8 cellular contexts compared by ENCODE assay signal in the genomic region with DNA sequence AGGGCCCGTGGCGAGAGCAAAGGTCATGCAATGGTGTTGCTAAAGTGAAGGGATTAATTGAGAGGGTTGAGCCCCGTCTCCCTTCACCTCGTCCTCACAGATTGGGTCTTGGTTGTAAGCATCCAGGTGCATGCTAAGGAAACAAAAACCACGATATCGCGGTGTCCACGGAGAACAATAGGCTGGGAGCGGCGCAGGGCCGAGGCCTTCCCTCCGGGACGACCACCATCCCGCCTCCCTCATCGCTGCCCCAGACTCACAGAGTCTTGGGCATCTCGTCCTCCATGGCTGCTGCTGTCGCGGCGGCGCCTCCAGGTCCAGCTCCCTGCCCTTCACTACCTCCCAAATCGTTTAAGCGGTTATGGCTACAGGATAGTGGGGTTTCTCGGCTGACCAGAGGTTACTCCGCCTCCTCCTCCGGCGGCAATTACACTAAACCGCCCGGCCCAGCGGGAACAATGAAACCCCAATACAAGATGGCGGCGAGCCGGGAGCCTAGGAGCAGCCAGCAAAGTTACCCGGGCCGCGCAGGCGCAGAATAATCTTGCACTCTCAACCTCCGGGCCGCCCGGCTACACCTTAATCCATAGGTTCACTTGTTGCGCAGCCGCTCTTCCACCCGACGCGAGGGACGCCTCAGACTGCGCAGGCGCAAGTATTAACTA. TPM values are rescaled to one million over a fixed set of nuclear protein-coding genes. Genes with fewer than 3 reads are reported as not detected.
DNase-seq lines count a peak whose midpoint lies in the region; ATAC-seq and TF ChIP-seq lines count a peak whose summit lies in the region.

A gene with protein sequence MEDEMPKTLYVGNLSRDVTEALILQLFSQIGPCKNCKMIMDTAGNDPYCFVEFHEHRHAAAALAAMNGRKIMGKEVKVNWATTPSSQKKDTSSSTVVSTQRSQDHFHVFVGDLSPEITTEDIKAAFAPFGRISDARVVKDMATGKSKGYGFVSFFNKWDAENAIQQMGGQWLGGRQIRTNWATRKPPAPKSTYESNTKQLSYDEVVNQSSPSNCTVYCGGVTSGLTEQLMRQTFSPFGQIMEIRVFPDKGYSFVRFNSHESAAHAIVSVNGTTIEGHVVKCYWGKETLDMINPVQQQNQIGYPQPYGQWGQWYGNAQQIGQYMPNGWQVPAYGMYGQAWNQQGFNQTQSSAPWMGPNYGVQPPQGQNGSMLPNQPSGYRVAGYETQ (minus strand): TSS at position 484 of the 665 bp plus-strand sequence. CDS start 198 bp downstream, at position 286.

- H3K9me2 ChIP-seq in PC-3 (replicated peaks; ENCODE audit: low read length) = no peaks in the 10 kb centered on the region

- H3K36me3 ChIP-seq in PC-3 (ENCODE audit: low read depth, low read length) = 0 out of 2 replicates have a peak, but pooled peaks cover 2% of the 10 kb centered on the region
- no peaks in the 10 kb centered on the region for H3K36me3 ChIP-seq in mucosa of stomach (ENCODE audit: control insufficient read depth, insufficient read depth, low read length)

- no peak for TF ChIP-seq CTCF in PC-3 (conservative IDR thresholded peaks at IDR 0.05; ENCODE audit: low read depth, low read length)

- CTCF ChIA-PET in PC-3 (lab: Charles Lee) = no interaction called here

- H3F3A ChIP-seq in PC-3 (ENCODE audit: low read length, unreplicated experiment) = no peaks in the 10 kb centered on the region

- peak within 1 kb of the TSS; percentile 90 for H3K4me2 ChIP-seq in PC-3 (ENCODE audit: low read length)

- H3K4me3 ChIP-seq in PC-3 (ENCODE audit: low read length) = peak within 1 kb of the TSS; percentile 99
- H3K4me3 ChIP-seq in mucosa of stomach (ENCODE audit: low read length) = peak within 1 kb of the TSS; percentile 75

- TF ChIP-seq RAD21 in Ishikawa (IDR thresholded peaks at IDR 0.05; ENCODE audit: low read depth) = no peak

- peak; percentile 99 for DNase-seq in DMS114 treated with DMSO at 0.1 percent for 48 hours (lab: John Stamatoyannopoulos, UW; ENCODE audit: unreplicated experiment)
- peak; percentile 98 for DNase-seq in PC-3
- peak; percentile 95 for DNase-seq in activated T-cell treated with anti-CD3 and anti-CD28 coated beads for 48 hours (ENCODE audit: low read depth)
- DNase-seq in erythroblast (lab: John Stamatoyannopoulos, UW) = peak; percentile 99
- peak; percentile 93 to 96 for DNase-seq in stimulated activated CD8-positive, alpha-beta memory T cell treated with anti-CD3 and anti-CD28 coated beads, Interleukin-7, amount 100 ng/mL, for 1 hour (ENCODE audit: low read depth in 2 of 2)

- peaks cover 11% of the 10 kb centered on the region for H3K4me1 ChIP-seq in PC-3 (ENCODE audit: insufficient read depth, low read length)
- peaks cover 11% of the 10 kb centered on the region for H3K4me1 ChIP-seq in mucosa of stomach (ENCODE audit: control insufficient read depth, insufficient read depth, low read length)

- H3K79me2 ChIP-seq in PC-3 (ENCODE audit: low read length) = peaks cover 52% of the 10 kb centered on the region

- TSS peak; percentile 79 for BruUV-seq in PC-3 (replicated peaks; lab: Mats Ljungman, UMichigan)

- ATAC-seq in GM21576 (IDR thresholded peaks at IDR 0.05; ENCODE audit: unreplicated experiment) (peak; percentile 93), PC-3 (peak; percentile 96)

- peak; percentile 90 for TF ChIP-seq POLR2A in erythroblast (IDR thresholded peaks at IDR 0.05; ENCODE audit: low read length)

- peak within 1 kb of the TSS; percentile 88 for H2AFZ ChIP-seq in PC-3 (ENCODE audit: low read length)

- POLR2A ChIA-PET in PC-3 (lab: Charles Lee; ENCODE audit: unreplicated experiment) = interaction anchor here (0.7 kb wide), 1 partner anchor 1187 kb away, joined by 3 read pairs; no protein-coding TSS in a partner anchor

- no peaks in the 10 kb centered on the region for H3K27me3 ChIP-seq in PC-3 (ENCODE audit: low read length)
- H3K27me3 ChIP-seq in mucosa of stomach (ENCODE audit: control insufficient read depth, insufficient read depth, low read length) = no peaks in the 10 kb centered on the region

- H3K27ac ChIP-seq in PC-3 (ENCODE audit: low read length) = peak within 1 kb of the TSS; percentile 89

- 0 out of 2 replicates have a peak, but pooled peaks have one; percentile 20 for TF ChIP-seq EP300 in Ishikawa (IDR thresholded peaks at IDR 0.05; ENCODE audit: borderline replicate concordance)

- intact Hi-C loops in PC-3 (cut with micrococcal nuclease) = loop anchor here (2.0 to 10.0 kb wide), 3 partner anchors 45 to 333 kb away; partner anchors contain the start of genes C2orf42, MXD1 and SNRPG

- H3K9me3 ChIP-seq in PC-3 (ENCODE audit: low read length) (no peaks in the 10 kb centered on the region), mucosa of stomach (ENCODE audit: control insufficient read depth, low read length) (no peaks in the 10 kb centered on the region)

- H4K20me1 ChIP-seq in PC-3 (ENCODE audit: low read length) = peaks cover 27% of the 10 kb centered on the region

- H3K9ac ChIP-seq in PC-3 (ENCODE audit: low read length) = peak within 1 kb of the TSS; percentile 99
- peak within 1 kb of the TSS; percentile 93 for H3K9ac ChIP-seq in mucosa of stomach (ENCODE audit: low read length)

TF ChIP-seq in Ishikawa, 13 proteins besides CTCF, POLR2A, EP300 and RAD21:
- TF ChIP-seq CREB1 (IDR thresholded peaks at IDR 0.05; ENCODE audit: low read depth) = no peak
- TF ChIP-seq REST (IDR thresholded peaks at IDR 0.05; ENCODE audit: low read depth) = no peak
- no peak for TF ChIP-seq FOXM1 (IDR thresholded peaks at IDR 0.05; ENCODE audit: borderline replicate concordance, low read depth)
- peak; percentile 64; the same call in 1 of the 2 replicates for TF ChIP-seq ZBTB7A (IDR thresholded peaks at IDR 0.05; ENCODE audit: low read depth)
- TF ChIP-seq MAX (IDR thresholded peaks at IDR 0.05) = peak; percentile 65
- TF ChIP-seq CEBPB (IDR thresholded peaks at IDR 0.05) = no peak
- peak; percentile 93 for TF ChIP-seq YY1 (IDR thresholded peaks at IDR 0.05; ENCODE audit: low read depth)
- peak; percentile 44; the same call in 1 of the 2 replicates for TF ChIP-seq TCF12 (IDR thresholded peaks at IDR 0.05; ENCODE audit: low read depth)
- TF ChIP-seq TEAD4 (IDR thresholded peaks at IDR 0.05) = peak; percentile 19; the same call in 1 of the 2 replicates
- TF ChIP-seq NFIC (IDR thresholded peaks at IDR 0.05) = no peak
- 0 out of 2 replicates have a peak, but pooled peaks have one; percentile 23 for TF ChIP-seq EGR1 (IDR thresholded peaks at IDR 0.05)
- TF ChIP-seq, protein P1, sequence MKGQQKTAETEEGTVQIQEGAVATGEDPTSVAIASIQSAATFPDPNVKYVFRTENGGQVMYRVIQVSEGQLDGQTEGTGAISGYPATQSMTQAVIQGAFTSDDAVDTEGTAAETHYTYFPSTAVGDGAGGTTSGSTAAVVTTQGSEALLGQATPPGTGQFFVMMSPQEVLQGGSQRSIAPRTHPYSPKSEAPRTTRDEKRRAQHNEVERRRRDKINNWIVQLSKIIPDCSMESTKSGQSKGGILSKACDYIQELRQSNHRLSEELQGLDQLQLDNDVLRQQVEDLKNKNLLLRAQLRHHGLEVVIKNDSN (IDR thresholded peaks at IDR 0.05) = no peak
- peak; percentile 89 for TF ChIP-seq TAF1 (IDR thresholded peaks at IDR 0.05; ENCODE audit: low read depth)

RNA-seq across cellular contexts. Expression of the gene that starts here (rescaled TPM):
- 82.5 and 123 TPM in 2 replicates for total RNA-seq in PC-3 (2014; rRNA removed)

Comparison
In these comparisons a context has a peak if more than half of its experiments do, and no peak if none do; other contexts are left out.
1. Peak in every context shown above with its lines: DNase-seq, ATAC-seq, H3K4me3 ChIP-seq and H3K27ac ChIP-seq.